ENCODE assay signal across 16 cellular contexts in genomic region chr10:102188941-102189898, GRCh38. TPM values are rescaled to one million over a fixed set of nuclear protein-coding genes. Genes with fewer than 3 reads are reported as not detected.
DNase-seq lines count a peak whose midpoint lies in the region; ATAC-seq and TF ChIP-seq lines count a peak whose summit lies in the region.
"Not testable (repeated sequence)": the region's sequence is repeated elsewhere in the genome, so short reads cannot be mapped to it uniquely, and the experiment has no call there.
"Had no signal": no experiment of that assay in that cellular context is flagged by ENCODE, and none has a peak within 500 bp of the region (broad histone marks: within the 10 kb centered on the region; RNA-seq: fewer than 3 reads in every experiment).

No MANE protein-coding gene starts in this region.

- H3K4me2 ChIP-seq in GM23248 (ENCODE audit: unreplicated experiment), result not testable (repeated sequence)

- not testable (repeated sequence) for H3K79me2 ChIP-seq in GM23248 (ENCODE audit: insufficient read depth)

- H3F3A ChIP-seq in GM23248 (ENCODE audit: insufficient read depth), result not testable (repeated sequence)

- H3K9me3 Mint-ChIP-seq in CD8-positive, alpha-beta T cell, result peaks cover 10% of the 10 kb centered on the region
- H3K9me3 Mint-ChIP-seq in activated CD4-positive, alpha-beta memory T cell treated with anti-CD3 and anti-CD28 coated beads, Interleukin-2, amount 10 ng/mL, durations not matched to agents 7 days and 5 days, result peaks cover 30% of the 10 kb centered on the region
- peaks cover 10 to 33% of the 10 kb centered on the region in 2 donors for H3K9me3 Mint-ChIP-seq in activated naive CD4-positive, alpha-beta T cell treated with anti-CD3 and anti-CD28 coated beads, Interleukin-2, amount 50 U/mL, for 72 hours
- H3K9me3 Mint-ChIP-seq in naive thymus-derived CD4-positive, alpha-beta T cell, result peaks cover 0 to 32% (median 9%) of the 10 kb centered on the region in 11 donors
- H3K9me3 Mint-ChIP-seq in stimulated activated naive CD8-positive, alpha-beta T cell treated with anti-CD3 and anti-CD28 coated beads, Interleukin-15, Interleukin-2, amounts not matched to agents 100 ng/mL and 50 ng/mL, for 24 hours, result peaks cover 14% of the 10 kb centered on the region

- not testable (repeated sequence) for H4K20me1 ChIP-seq in GM23248 (ENCODE audit: insufficient read depth)

- CTCF ChIA-PET in CD8-positive, alpha-beta T cell (lab: Charles Lee), result interaction anchor here (0.6 to 3.2 kb wide), 4 partner anchors 20 to 180 kb away, joined by 3 to 14 read pairs (median 6); no protein-coding TSS in a partner anchor
- CTCF ChIA-PET in Panc1 (lab: Charles Lee), result not testable (repeated sequence)
- CTCF ChIA-PET in activated CD4-positive, alpha-beta memory T cell treated with anti-CD3 and anti-CD28 coated beads, Interleukin-2, amount 10 ng/mL, durations not matched to agents 7 days and 5 days (lab: Charles Lee), result interaction anchor here (0.6 to 3.3 kb wide), 10 partner anchors 10 to 479 kb away, joined by 3 to 32 read pairs (median 4); partner anchors contain the start of gene ELOVL3
- CTCF ChIA-PET in naive thymus-derived CD4-positive, alpha-beta T cell (lab: Charles Lee), result interaction anchor here (0.6 to 1.5 kb wide), 2 partner anchors 164 to 896 kb away, joined by 3 to 5 read pairs; no protein-coding TSS in a partner anchor

- ATAC-seq in CD8-positive, alpha-beta T cell, result not testable (repeated sequence)
- ATAC-seq in Panc1, result 0 out of 2 replicates have a peak, but pooled peaks have one; percentile 39
- ATAC-seq in activated naive CD4-positive, alpha-beta T cell treated with anti-CD3 and anti-CD28 coated beads, Interleukin-2, amount 50 U/mL, for 72 hours, result peak; percentile 51 to 91
- peak; percentile 10 for ATAC-seq in esophagus mucosa
- ATAC-seq in naive thymus-derived CD4-positive, alpha-beta T cell, result peak; percentile 53

- peaks cover 11% of the 10 kb centered on the region for H3K4me1 Mint-ChIP-seq in CD8-positive, alpha-beta T cell (ENCODE audit: low read depth)
- peaks cover 17% of the 10 kb centered on the region for H3K4me1 Mint-ChIP-seq in activated CD4-positive, alpha-beta memory T cell treated with anti-CD3 and anti-CD28 coated beads, Interleukin-2, amount 10 ng/mL, durations not matched to agents 7 days and 5 days
- H3K4me1 Mint-ChIP-seq in naive thymus-derived CD4-positive, alpha-beta T cell, result peaks cover 11 to 18% (median 15%) of the 10 kb centered on the region in 7 donors
- peaks cover 15% of the 10 kb centered on the region for H3K4me1 Mint-ChIP-seq in stimulated activated naive CD8-positive, alpha-beta T cell treated with anti-CD3 and anti-CD28 coated beads, Interleukin-15, Interleukin-2, amounts not matched to agents 100 ng/mL and 50 ng/mL, for 24 hours (ENCODE audit: low read depth)

- H3K27me3 ChIP-seq in CD8-positive, alpha-beta T cell (ENCODE audit: insufficient read depth, low read length); GM23248 (replicated peaks; ENCODE audit: insufficient read depth); Panc1 (ENCODE audit: control insufficient read depth, insufficient read depth, low read length); naive thymus-derived CD4-positive, alpha-beta T cell (ENCODE audit: control insufficient read depth in 2 of 2, insufficient read depth in 2 of 2, low read length in 2 of 2): not testable (repeated sequence)

- H2AFZ ChIP-seq in GM23248, result peak overlapping the region; percentile 19; the same call in 1 of the 2 replicates

- H3K27ac ChIP-seq in CD8-positive, alpha-beta T cell (ENCODE audit: low read depth, low read length), result peak overlapping the region; percentile 13
- not testable (repeated sequence) for H3K27ac ChIP-seq in GM23248; Panc1 (ENCODE audit: low read length)
- peak overlapping the region; percentile 44 for H3K27ac ChIP-seq in naive thymus-derived CD4-positive, alpha-beta T cell (ENCODE audit: low read depth, low read length)

- H3K4me3 ChIP-seq in CD8-positive, alpha-beta T cell (ENCODE audit: low read depth, low read length); GM23248: not testable (repeated sequence)
- 0 out of 4 replicates have a peak overlapping the region, but pooled peaks of 1 of the 2 experiments have one; percentile 3 for H3K4me3 ChIP-seq in Panc1 (ENCODE audit: low read depth in 2 of 2, low read length in 2 of 2)
- H3K4me3 ChIP-seq in naive thymus-derived CD4-positive, alpha-beta T cell (ENCODE audit: low read length), result peak overlapping the region; percentile 45

- peak overlapping the region; percentile 70 for H3K4me3 Mint-ChIP-seq in CD8-positive, alpha-beta T cell
- H3K4me3 Mint-ChIP-seq in activated CD4-positive, alpha-beta memory T cell treated with anti-CD3 and anti-CD28 coated beads, Interleukin-2, amount 10 ng/mL, durations not matched to agents 7 days and 5 days, result peak overlapping the region; percentile 31
- peak overlapping the region in 9 of 10 donors; percentile 54 to 85 (median 66) for H3K4me3 Mint-ChIP-seq in naive thymus-derived CD4-positive, alpha-beta T cell
- H3K4me3 Mint-ChIP-seq in stimulated activated naive CD8-positive, alpha-beta T cell treated with anti-CD3 and anti-CD28 coated beads, Interleukin-15, Interleukin-2, amounts not matched to agents 100 ng/mL and 50 ng/mL, for 24 hours, result not testable (repeated sequence)

- H3K9me3 ChIP-seq in CD8-positive, alpha-beta T cell (ENCODE audit: low read length); GM23248 (ENCODE audit: low read depth); naive thymus-derived CD4-positive, alpha-beta T cell (ENCODE audit: control insufficient read depth in 2 of 3, low read length in 3 of 3): not testable (repeated sequence)
- peaks cover 15% of the 10 kb centered on the region for H3K9me3 ChIP-seq in Panc1 (ENCODE audit: control insufficient read depth, insufficient read depth, low read depth, low read length)

- 32 to 34% methylated on average over 6 to 7 of the region's 7 CpGs for WGBS in GM23248 (ENCODE audit: low coverage in 1 of 2, low lambda C conversion rate in 2 of 2, missing lambda C conversion rate in 2 of 2), 2 experiments

- not testable (repeated sequence) for TF ChIP-seq CTCF in CD8-positive, alpha-beta T cell (IDR thresholded peaks at IDR 0.05); Panc1 (IDR thresholded peaks at IDR 0.05)

- not testable (repeated sequence) for H3K27me3 Mint-ChIP-seq in CD8-positive, alpha-beta T cell (ENCODE audit: low read depth); activated CD4-positive, alpha-beta memory T cell treated with anti-CD3 and anti-CD28 coated beads, Interleukin-2, amount 10 ng/mL, durations not matched to agents 7 days and 5 days; naive thymus-derived CD4-positive, alpha-beta T cell; stimulated activated naive CD8-positive, alpha-beta T cell treated with anti-CD3 and anti-CD28 coated beads, Interleukin-15, Interleukin-2, amounts not matched to agents 100 ng/mL and 50 ng/mL, for 24 hours

- H3K36me3 Mint-ChIP-seq in CD8-positive, alpha-beta T cell; stimulated activated naive CD8-positive, alpha-beta T cell treated with anti-CD3 and anti-CD28 coated beads, Interleukin-15, Interleukin-2, amounts not matched to agents 100 ng/mL and 50 ng/mL, for 24 hours (ENCODE audit: low read depth): not testable (repeated sequence)
- peaks cover 14% of the 10 kb centered on the region for H3K36me3 Mint-ChIP-seq in activated CD4-positive, alpha-beta memory T cell treated with anti-CD3 and anti-CD28 coated beads, Interleukin-2, amount 10 ng/mL, durations not matched to agents 7 days and 5 days (ENCODE audit: low read depth)
- peaks cover 0 to 29% of the 10 kb centered on the region in 2 donors for H3K36me3 Mint-ChIP-seq in activated naive CD4-positive, alpha-beta T cell treated with anti-CD3 and anti-CD28 coated beads, Interleukin-2, amount 50 U/mL, for 72 hours
- peaks cover 0 to 24% (median 0%) of the 10 kb centered on the region in 5 donors for H3K36me3 Mint-ChIP-seq in naive thymus-derived CD4-positive, alpha-beta T cell

- in situ Hi-C loops in GM23248 (cut with MboI); Panc1 (cut with HindIII; ENCODE audit: low pct_unique_long_range_greater_than_20kb, low sequenced_read_pairs): not testable (repeated sequence)

- H3K27ac Mint-ChIP-seq in CD8-positive, alpha-beta T cell, result peak overlapping the region; percentile 83
- H3K27ac Mint-ChIP-seq in activated CD4-positive, alpha-beta memory T cell treated with anti-CD3 and anti-CD28 coated beads, Interleukin-2, amount 10 ng/mL, durations not matched to agents 7 days and 5 days, result peak overlapping the region; percentile 78
- H3K27ac Mint-ChIP-seq in activated naive CD4-positive, alpha-beta T cell treated with anti-CD3 and anti-CD28 coated beads, Interleukin-2, amount 50 U/mL, for 72 hours, result peak overlapping the region in 1 of 2 donors; percentile 4
- H3K27ac Mint-ChIP-seq in naive thymus-derived CD4-positive, alpha-beta T cell, result peak overlapping the region; percentile 82 to 92 (median 90)
- H3K27ac Mint-ChIP-seq in stimulated activated naive CD8-positive, alpha-beta T cell treated with anti-CD3 and anti-CD28 coated beads, Interleukin-15, Interleukin-2, amounts not matched to agents 100 ng/mL and 50 ng/mL, for 24 hours, result peak overlapping the region; percentile 33

- not testable (repeated sequence) for H3K4me1 ChIP-seq in CD8-positive, alpha-beta T cell (ENCODE audit: insufficient read depth, low read length); GM23248 (ENCODE audit: insufficient read depth); Panc1 (ENCODE audit: control insufficient read depth, insufficient read depth, low read length)
- peaks cover 10 to 20% of the 10 kb centered on the region in 2 donors for H3K4me1 ChIP-seq in naive thymus-derived CD4-positive, alpha-beta T cell (ENCODE audit: control insufficient read depth in 2 of 2, insufficient read depth in 2 of 2, low read length in 2 of 2)

- not testable (repeated sequence) for BruUV-seq in Panc1 (replicated peaks; lab: Mats Ljungman, UMichigan)

- DNase-seq in CD8-positive, alpha-beta T cell; GM23248; Panc1 (ENCODE audit: low read depth, low spot score): not testable (repeated sequence)
- peak; percentile 47 for DNase-seq in activated CD4-positive, alpha-beta memory T cell treated with anti-CD3 and anti-CD28 coated beads, Interleukin-2, amount 10 ng/mL, durations not matched to agents 7 days and 5 days
- peak in 1 of 2 donors; percentile 7 for DNase-seq in activated naive CD4-positive, alpha-beta T cell treated with anti-CD3 and anti-CD28 coated beads, Interleukin-2, amount 50 U/mL, for 72 hours (ENCODE audit: low spot score in 2 of 2)
- peak in 8 of 9 donors; percentile 1 to 29 (median 14) for DNase-seq in naive thymus-derived CD4-positive, alpha-beta T cell

- not testable (repeated sequence) for H3K9me2 ChIP-seq in GM23248 (ENCODE audit: insufficient read depth)

- H3K36me3 ChIP-seq in CD8-positive, alpha-beta T cell (ENCODE audit: insufficient read depth, low read length); GM23248 (ENCODE audit: low read depth); Panc1 (ENCODE audit: control insufficient read depth, insufficient read depth, low read length); naive thymus-derived CD4-positive, alpha-beta T cell (ENCODE audit: control insufficient read depth in 2 of 3, insufficient read depth in 3 of 3, low read length in 3 of 3): not testable (repeated sequence)

- POLR2A ChIA-PET in CD8-positive, alpha-beta T cell (lab: Charles Lee), result interaction anchor here (0.6 to 0.7 kb wide), 2 partner anchors 91 to 338 kb away, joined by 3 to 4 read pairs; no protein-coding TSS in a partner anchor
- POLR2A ChIA-PET in Panc1 (lab: Charles Lee), result interaction anchor here (0.5 kb wide), 1 partner anchor 30 kb away, joined by 7 read pairs; no protein-coding TSS in a partner anchor
- POLR2A ChIA-PET in activated CD4-positive, alpha-beta memory T cell treated with anti-CD3 and anti-CD28 coated beads, Interleukin-2, amount 10 ng/mL, durations not matched to agents 7 days and 5 days (lab: Charles Lee), result interaction anchor here (0.7 to 2.2 kb wide), 5 partner anchors 19 to 206 kb away, joined by 3 to 12 read pairs (median 3); partner anchors contain the start of genes NFKB2 and NOLC1
- POLR2A ChIA-PET in naive thymus-derived CD4-positive, alpha-beta T cell (lab: Charles Lee), result interaction anchor here (0.6 to 0.7 kb wide), 2 partner anchors 134 to 285 kb away, joined by 4 to 5 read pairs; no protein-coding TSS in a partner anchor

- H3K9ac ChIP-seq in GM23248, result not testable (repeated sequence)

- intact Hi-C loops in CD8-positive, alpha-beta T cell (cut with DNase I, micrococcal nuclease); Panc1 (cut with micrococcal nuclease; ENCODE audit: unreplicated experiment): not testable (repeated sequence)
- intact Hi-C loops in naive thymus-derived CD4-positive, alpha-beta T cell (cut with micrococcal nuclease), result loop anchor here in 1 of 2 donors (1.0 to 5.0 kb wide), 2 partner anchors 20 to 38 kb away; partner anchors contain the start of gene ELOVL3

RNA-seq across cellular contexts. Expression of gene ELOVL3, which starts 36.9 kb away (rescaled TPM):
- not detected for total RNA-seq in CD8-positive, alpha-beta T cell
- 1.9 TPM in 1 of 2 replicates, not detected in the other for total RNA-seq in GM23248 (2014; rRNA removed; shearing (Covaris generic))
- 1.4 and 1.9 TPM in 2 replicates for polyA plus RNA-seq in GM23248 (2016; fragmentation: Nextera tagmentation; extraction: Ambion mirVana)
- total RNA-seq in Panc1 (2021; ENCODE audit: unreplicated experiment) (1.2 TPM), esophagus mucosa (not detected)
- polyA plus RNA-seq in Panc1 (2012; ENCODE audit: insufficient read length), result 1.3 TPM
- not detected for total RNA-seq in activated CD4-positive, alpha-beta memory T cell treated with anti-CD3 and anti-CD28 coated beads, Interleukin-2, amount 10 ng/mL, durations not matched to agents 7 days and 5 days
- total RNA-seq in activated naive CD4-positive, alpha-beta T cell treated with anti-CD3 and anti-CD28 coated beads, Interleukin-2, amount 50 U/mL, for 72 hours, result under 1 TPM in 1 of 2 donors, not detected in 1; 0.50 TPM
- total RNA-seq in naive thymus-derived CD4-positive, alpha-beta T cell, result not detected
- not detected for polyA plus RNA-seq in naive thymus-derived CD4-positive, alpha-beta T cell
- total RNA-seq: activated B cell treated with CpG ODN at 0.5 μM for 24 hours, bronchial epithelial cell, progenitor cell of endocrine pancreas, thoracic aorta had no signal
- polyA plus RNA-seq: GM23338 had no signal

RNA-seq across cellular contexts. Expression of gene NOLC1, which starts 37.0 kb away (rescaled TPM):
- total RNA-seq in CD8-positive, alpha-beta T cell, result 10 to 100 TPM; 39.5 to 42.0 TPM
- 30.7 and 31.9 TPM in 2 replicates for total RNA-seq in GM23248 (2014; rRNA removed; shearing (Covaris generic))
- 42.5 and 43.4 TPM in 2 replicates for polyA plus RNA-seq in GM23248 (2016; fragmentation: Nextera tagmentation; extraction: Ambion mirVana)
- total RNA-seq in Panc1 (2021; ENCODE audit: unreplicated experiment) (182 TPM), esophagus mucosa (57.5 TPM)
- polyA plus RNA-seq in Panc1 (2012; ENCODE audit: insufficient read length), result 141 TPM
- 10 to 100 TPM; 57.0 to 64.3 TPM for total RNA-seq in activated CD4-positive, alpha-beta memory T cell treated with anti-CD3 and anti-CD28 coated beads, Interleukin-2, amount 10 ng/mL, durations not matched to agents 7 days and 5 days
- total RNA-seq in activated naive CD4-positive, alpha-beta T cell treated with anti-CD3 and anti-CD28 coated beads, Interleukin-2, amount 50 U/mL, for 72 hours, result 100 to 1,000 TPM; 101 to 147 TPM
- total RNA-seq in naive thymus-derived CD4-positive, alpha-beta T cell, result 10 to 100 TPM; 45.1 to 98.5 (median 58.8) TPM
- polyA plus RNA-seq in naive thymus-derived CD4-positive, alpha-beta T cell, result 10 to 100 TPM; 54.5 to 91.6 TPM

RNA-seq across cellular contexts. Expression of gene PITX3, which starts 52.1 kb away (rescaled TPM):
- not detected for total RNA-seq in CD8-positive, alpha-beta T cell
- not detected in 2 replicates for total RNA-seq in GM23248 (2014; rRNA removed; shearing (Covaris generic))
- polyA plus RNA-seq in GM23248 (2016; fragmentation: Nextera tagmentation; extraction: Ambion mirVana), result not detected in 2 replicates
- total RNA-seq in Panc1 (2021; ENCODE audit: unreplicated experiment) (0.49 TPM), esophagus mucosa (not detected)
- polyA plus RNA-seq in Panc1 (2012; ENCODE audit: insufficient read length), result 0.31 TPM
- total RNA-seq in activated CD4-positive, alpha-beta memory T cell treated with anti-CD3 and anti-CD28 coated beads, Interleukin-2, amount 10 ng/mL, durations not matched to agents 7 days and 5 days, result not detected
- total RNA-seq in activated naive CD4-positive, alpha-beta T cell treated with anti-CD3 and anti-CD28 coated beads, Interleukin-2, amount 50 U/mL, for 72 hours, result not detected
- not detected for total RNA-seq in naive thymus-derived CD4-positive, alpha-beta T cell
- polyA plus RNA-seq in naive thymus-derived CD4-positive, alpha-beta T cell, result not detected
- total RNA-seq: activated B cell treated with CpG ODN at 0.5 μM for 24 hours, bronchial epithelial cell, foreskin keratinocyte, GM23338, HT-29, neural crest cell, progenitor cell of endocrine pancreas, thoracic aorta had no signal

RNA-seq across cellular contexts. Expression of gene GBF1, which starts 56.1 kb away (rescaled TPM):
- total RNA-seq in CD8-positive, alpha-beta T cell, result 10 to 100 TPM; 26.7 to 31.3 TPM
- 43.9 and 48.7 TPM in 2 replicates for total RNA-seq in GM23248 (2014; rRNA removed; shearing (Covaris generic))
- polyA plus RNA-seq in GM23248 (2016; fragmentation: Nextera tagmentation; extraction: Ambion mirVana), result 28.1 and 29.8 TPM in 2 replicates
- 65.0 TPM for total RNA-seq in Panc1 (2021; ENCODE audit: unreplicated experiment)
- 52.3 TPM for polyA plus RNA-seq in Panc1 (2012; ENCODE audit: insufficient read length)
- total RNA-seq in activated CD4-positive, alpha-beta memory T cell treated with anti-CD3 and anti-CD28 coated beads, Interleukin-2, amount 10 ng/mL, durations not matched to agents 7 days and 5 days, result 10 to 100 TPM; 42.4 to 43.1 TPM
- 10 to 100 TPM; 32.1 to 44.2 TPM for total RNA-seq in activated naive CD4-positive, alpha-beta T cell treated with anti-CD3 and anti-CD28 coated beads, Interleukin-2, amount 50 U/mL, for 72 hours
- 24.0 TPM for total RNA-seq in esophagus mucosa
- total RNA-seq in naive thymus-derived CD4-positive, alpha-beta T cell, result 10 to 100 TPM; 36.2 to 47.2 (median 37.8) TPM
- polyA plus RNA-seq in naive thymus-derived CD4-positive, alpha-beta T cell, result 10 to 100 TPM in 1 of 2 donors, 1 to 10 TPM in 1; 8.5 to 24.3 TPM

RNA-seq across cellular contexts. Expression of gene PPRC1, which starts 56.4 kb away (rescaled TPM):
- total RNA-seq in CD8-positive, alpha-beta T cell, result 10 to 100 TPM; 35.2 to 38.5 TPM
- total RNA-seq in GM23248 (2014; rRNA removed; shearing (Covaris generic)), result 16.4 and 25.3 TPM in 2 replicates
- polyA plus RNA-seq in GM23248 (2016; fragmentation: Nextera tagmentation; extraction: Ambion mirVana), result 19.5 and 22.6 TPM in 2 replicates
- total RNA-seq in Panc1 (2021; ENCODE audit: unreplicated experiment), result 87.9 TPM
- 58.1 TPM for polyA plus RNA-seq in Panc1 (2012; ENCODE audit: insufficient read length)
- total RNA-seq in activated CD4-positive, alpha-beta memory T cell treated with anti-CD3 and anti-CD28 coated beads, Interleukin-2, amount 10 ng/mL, durations not matched to agents 7 days and 5 days, result 10 to 100 TPM; 32.5 to 35.8 TPM
- total RNA-seq in activated naive CD4-positive, alpha-beta T cell treated with anti-CD3 and anti-CD28 coated beads, Interleukin-2, amount 50 U/mL, for 72 hours, result 10 to 100 TPM; 54.2 to 59.1 TPM
- total RNA-seq in esophagus mucosa, result 27.4 TPM
- total RNA-seq in naive thymus-derived CD4-positive, alpha-beta T cell, result 10 to 100 TPM; 33.7 to 56.5 (median 40.6) TPM
- polyA plus RNA-seq in naive thymus-derived CD4-positive, alpha-beta T cell, result 10 to 100 TPM in 1 of 2 donors, 1 to 10 TPM in 1; 9.7 to 31.0 TPM
